In genomic region chr11:15526859-15527450, GRCh38 we compare ENCODE assay signal across 28 cellular contexts.
"Had no signal": no experiment of that assay in that cellular context is flagged by ENCODE, and none has a peak within 500 bp of the region (broad histone marks: within the 10 kb centered on the region; RNA-seq: fewer than 3 reads in every experiment).

No MANE protein-coding gene starts in this region.

- FAIRE-seq: colon, endometrium, endothelial cell of umbilical vein had no signal

- H3K27ac ChIP-seq: colonic mucosa, coronary artery, dorsolateral prefrontal cortex, epithelial cell of prostate, esophagus muscularis mucosa, esophagus squamous epithelium, foreskin keratinocyte, gastrocnemius medialis, gastroesophageal sphincter, heart left ventricle, heart right ventricle, hepatocyte had no signal

- H3K4me3 ChIP-seq: colonic mucosa, coronary artery, dorsolateral prefrontal cortex, esophagus muscularis mucosa, esophagus squamous epithelium, gastrocnemius medialis, gastroesophageal sphincter, heart left ventricle, heart right ventricle, hepatocyte had no signal

- H3K4me2 ChIP-seq: hepatocyte had no signal

- H3K9me3 ChIP-seq: colonic mucosa, gastrocnemius medialis had no signal

- H3K79me2 ChIP-seq: hepatocyte had no signal

- H2AFZ ChIP-seq: hepatocyte had no signal

- H3K27me3 ChIP-seq: colonic mucosa, esophagus muscularis mucosa, esophagus squamous epithelium, foreskin keratinocyte, gastrocnemius medialis, gastroesophageal sphincter, heart left ventricle, heart right ventricle, hepatocyte had no signal

- ATAC-seq: effector memory CD8-positive, alpha-beta T cell; esophagus mucosa; foreskin keratinocyte; gastrocnemius medialis; gastroesophageal sphincter; heart left ventricle; heart right ventricle had no signal

- DNase-seq: colonic mucosa; cortex of kidney; dermis blood vessel endothelial cell; dorsolateral prefrontal cortex; effector CD4-positive, alpha-beta T cell; effector CD8-positive, alpha-beta T cell; effector memory CD4-positive, alpha-beta T cell; effector memory CD8-positive, alpha-beta T cell; endodermal cell; erythroblast; esophagus squamous epithelium; foreskin fibroblast; foreskin keratinocyte; foreskin melanocyte; gastrocnemius medialis; glutamatergic neuron; head of caudate nucleus; heart left ventricle; heart right ventricle had no signal

- H3K36me3 ChIP-seq: colonic mucosa, esophagus muscularis mucosa, esophagus squamous epithelium, gastrocnemius medialis, gastroesophageal sphincter, heart left ventricle, heart right ventricle had no signal

- H3K4me1 ChIP-seq: colonic mucosa, esophagus muscularis mucosa, esophagus squamous epithelium, foreskin keratinocyte, gastrocnemius medialis, gastroesophageal sphincter, heart left ventricle, heart right ventricle had no signal
